In the genomic region with DNA sequence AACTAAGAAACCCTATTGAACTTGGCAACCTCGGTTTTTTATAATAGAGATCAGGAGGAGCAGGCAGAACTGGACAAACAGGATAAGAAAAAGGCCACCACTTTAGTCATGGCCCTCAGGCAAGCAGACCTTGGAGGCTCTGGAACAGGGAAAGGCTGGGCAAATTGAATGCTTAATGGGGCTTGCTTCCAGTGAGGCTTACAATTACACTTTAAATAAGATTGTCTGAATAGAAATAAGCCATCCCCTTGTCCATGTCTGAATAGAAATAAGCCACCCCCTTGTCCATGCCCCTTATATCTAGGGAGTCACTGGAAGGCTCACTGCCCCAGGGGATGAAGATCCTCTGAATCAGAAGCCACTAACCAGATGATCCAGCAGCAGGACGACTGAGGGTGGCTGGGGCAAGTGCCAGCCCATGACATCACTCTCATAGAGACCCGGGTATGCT, we compare ENCODE assay signal across 15 cellular contexts. TPM values are rescaled to one million over a fixed set of nuclear protein-coding genes. Genes with fewer than 3 reads are reported as not detected.
DNase-seq lines count a peak whose midpoint lies in the region; TF ChIP-seq lines count a peak whose summit lies in the region.
"Had no signal": no experiment of that assay in that cellular context is flagged by ENCODE, and none has a peak within 500 bp of the region (broad histone marks: within the 10 kb centered on the region; RNA-seq: fewer than 3 reads in every experiment).

No MANE protein-coding gene starts in this region.

- H3K27ac ChIP-seq in GM23248 (no peak overlapping the region), stomach (peak overlapping the region in 2 of 5 donors; percentile 8 to 26), dorsolateral prefrontal cortex (no peak overlapping the region)
- H3K27ac ChIP-seq: BLaER1, testis had no signal

- peaks cover 14% of the 10 kb centered on the region for H3F3A ChIP-seq in GM23248 (ENCODE audit: insufficient read depth)

- no peak for TF ChIP-seq EP300 in stomach (IDR thresholded peaks at IDR 0.05)

- in situ Hi-C loops in GM23248 (cut with MboI) (no loop called here), SK-MEL-5 (cut with HindIII; ENCODE audit: low pct_unique_long_range_greater_than_20kb, low sequenced_read_pairs) (no loop called here)

- TF ChIP-seq POLR2A in stomach (IDR thresholded peaks at IDR 0.05), result no peak

- H3K27me3 ChIP-seq in GM23248 (replicated peaks; ENCODE audit: insufficient read depth) (0 out of 2 replicates have a peak, but pooled peaks cover 5% of the 10 kb centered on the region), stomach (no peaks in the 10 kb centered on the region), dorsolateral prefrontal cortex (no peaks in the 10 kb centered on the region)
- H3K27me3 ChIP-seq: BLaER1, testis had no signal

- H3K4me2 ChIP-seq in GM23248 (ENCODE audit: unreplicated experiment), result no peak overlapping the region
- H3K4me2 ChIP-seq: BLaER1 had no signal

- H3K9ac ChIP-seq in GM23248, result no peak overlapping the region
- H3K9ac ChIP-seq: BLaER1 had no signal

- peaks cover 24% of the 10 kb centered on the region for H3K4me1 ChIP-seq in GM23248 (ENCODE audit: insufficient read depth)
- H3K4me1 ChIP-seq in stomach, result peaks cover 0 to 16% (median 8%) of the 10 kb centered on the region in 4 donors
- H3K4me1 ChIP-seq: BLaER1 had no signal

- no peaks in the 10 kb centered on the region for H3K9me2 ChIP-seq in GM23248 (ENCODE audit: insufficient read depth)

- H3K9me3 ChIP-seq in GM23248 (ENCODE audit: low read depth) (no peaks in the 10 kb centered on the region), stomach (peaks cover 0 to 7% (median 0%) of the 10 kb centered on the region in 4 donors)
- H3K9me3 ChIP-seq: testis had no signal

- DNase-seq in GM23248, result peak; percentile 65
- DNase-seq in SK-MEL-5 (ENCODE audit: low read depth, low spot score), result peak; percentile 53
- peak; percentile 39 to 68 for DNase-seq in foreskin fibroblast
- DNase-seq in stomach, result peak; percentile 32
- DNase-seq in DMS 273 treated with DMSO at 0.1 percent for 48 hours (lab: John Stamatoyannopoulos, UW), result no peak
- no peak for DNase-seq in inferior parietal cortex (ENCODE audit: extremely low spot score)
- DNase-seq in dorsolateral prefrontal cortex, result no peak
- DNase-seq: activated CD4-positive, alpha-beta T cell treated with anti-CD3 and anti-CD28 coated beads for 36 hours; activated gamma-delta T cell; NCI-H2029 treated with DMSO at 0.1 percent for 48 hours; NCI-H510A; small intestine; testis had no signal

- H3K4me3 ChIP-seq in GM23248, result no peak overlapping the region
- no peak overlapping the region for H3K4me3 ChIP-seq in foreskin fibroblast (ENCODE audit: low read depth in 1 of 2, low read length in 2 of 2)
- no peak overlapping the region for H3K4me3 ChIP-seq in stomach
- no peak overlapping the region for H3K4me3 ChIP-seq in dorsolateral prefrontal cortex
- H3K4me3 ChIP-seq: BLaER1, testis had no signal

- H3K79me2 ChIP-seq in GM23248 (ENCODE audit: insufficient read depth), result no peaks in the 10 kb centered on the region

- no peaks in the 10 kb centered on the region for H4K20me1 ChIP-seq in GM23248 (ENCODE audit: insufficient read depth)
- H4K20me1 ChIP-seq: BLaER1 had no signal

- TF ChIP-seq CTCF in foreskin fibroblast (IDR thresholded peaks at IDR 0.05; ENCODE audit: low read depth, low read length) (no peak), stomach (IDR thresholded peaks at IDR 0.05) (no peak), dorsolateral prefrontal cortex (IDR thresholded peaks at IDR 0.05 in 54 of 56, conservative IDR thresholded peaks at IDR 0.05 in 2 of 56; ENCODE audit: low read depth in 1 of 56, partially characterized antibody in 56 of 56) (no peak)

- no peak overlapping the region for H2AFZ ChIP-seq in GM23248

- H3K36me3 ChIP-seq in GM23248 (ENCODE audit: low read depth) (no peaks in the 10 kb centered on the region), stomach (no peaks in the 10 kb centered on the region)
- H3K36me3 ChIP-seq: BLaER1 had no signal

- WGBS in GM23248 (ENCODE audit: low coverage in 1 of 2, low lambda C conversion rate in 2 of 2, missing lambda C conversion rate in 2 of 2), 2 experiments, result 10 to 11% methylated on average over 3 of the region's 3 CpGs
- 19 to 46% (median 35%) methylated on average over 2 to 3 of the region's 3 CpGs for WGBS in stomach, 5 donors

- intact Hi-C loops in stomach (cut with DNase I; ENCODE audit: low total_unique reads) (no loop called here), dorsolateral prefrontal cortex (cut with DNase I) (no loop called here)

RNA-seq across cellular contexts. Expression of gene AKR1B15, which starts 40.6 kb away (rescaled TPM):
- not detected in 2 replicates for total RNA-seq in GM23248 (2014; rRNA removed; shearing (Covaris generic))
- polyA plus RNA-seq in GM23248 (2016; fragmentation: Nextera tagmentation; extraction: Ambion mirVana) (not detected in 2 replicates), stomach (1 to 10 TPM in 1 of 3 donors, under 1 TPM in 1, not detected in 1; 0.08 to 1.8 TPM)
- total RNA-seq in SK-MEL-5 (2014; rRNA removed; shearing (Covaris generic)), result 0.08 TPM in 1 of 2 replicates, not detected in the other
- polyA plus RNA-seq in SK-MEL-5 (2015; cell fraction: cytosol; rRNA removed), result not detected in 2 replicates
- not detected in 2 replicates for polyA plus RNA-seq in SK-MEL-5 (2015; cell fraction: nucleus; rRNA removed)
- total RNA-seq in stomach (under 1 TPM in 1 of 5 donors, not detected in 4; 0.72 TPM), dorsolateral prefrontal cortex (not detected)
- total RNA-seq: activated CD4-positive, alpha-beta T cell treated with anti-CD3 and anti-CD28 coated beads for 36 hours; lower leg skin had no signal

RNA-seq across cellular contexts. Expression of gene BPGM, which starts 57.1 kb away (rescaled TPM):
- total RNA-seq in GM23248 (2014; rRNA removed; shearing (Covaris generic)), result 33.3 and 37.4 TPM in 2 replicates
- polyA plus RNA-seq in GM23248 (2016; fragmentation: Nextera tagmentation; extraction: Ambion mirVana) (41.3 and 41.6 TPM in 2 replicates), stomach (10 to 100 TPM; 13.0 to 22.5 (median 19.4) TPM)
- total RNA-seq in SK-MEL-5 (2014; rRNA removed; shearing (Covaris generic)), result 21.8 and 22.6 TPM in 2 replicates
- 22.1 and 22.6 TPM in 2 replicates for polyA plus RNA-seq in SK-MEL-5 (2015; cell fraction: cytosol; rRNA removed)
- polyA plus RNA-seq in SK-MEL-5 (2015; cell fraction: nucleus; rRNA removed), result 5.5 and 6.9 TPM in 2 replicates
- total RNA-seq in stomach (10 to 100 TPM in 3 of 5 donors, 1 to 10 TPM in 2; 4.7 to 47.3 (median 20.2) TPM), dorsolateral prefrontal cortex (10 to 100 TPM; 10.1 to 26.8 (median 16.2) TPM)

Comparison
In these comparisons a context has a peak if more than half of its experiments do, and no peak if none do; other contexts are left out.
1. DNase-seq: peak in GM23248 (single experiment), SK-MEL-5 (single experiment), foreskin fibroblast (2 of 2) and stomach (single experiment); none in DMS 273 treated with DMSO at 0.1 percent for 48 hours (single experiment), inferior parietal cortex (single experiment) and dorsolateral prefrontal cortex (0 of 10).